ENCODE assay signal across 8 cellular contexts in genomic region chr1:153678519-153679336, GRCh38. TPM values are rescaled to one million over a fixed set of nuclear protein-coding genes. Genes with fewer than 3 reads are reported as not detected.
DNase-seq lines count a peak whose midpoint lies in the region; ATAC-seq and TF ChIP-seq lines count a peak whose summit lies in the region.

Gene NPR1, plus strand, starts transcription at chr1:153678688. Its CDS starts 421 bp downstream, at chr1:153679109.

- DNase-seq in CD4-positive, alpha-beta T cell: peak in 3 of 10 experiments; percentile 6 to 12 (median 7)
- peak; percentile 27 for DNase-seq in activated CD4-positive, alpha-beta memory T cell treated with anti-CD3 and anti-CD28 coated beads for 36 hours
- DNase-seq in fibroblast of lung (ENCODE audit: low read depth in 2 of 2) (peak in 1 of 2 donors; percentile 34), pons (ENCODE audit: low spot score) (no peak), HuH-7 (ENCODE audit: low spot score) (no peak), NCI-H2029 treated with DMSO at 0.1 percent for 48 hours (lab: John Stamatoyannopoulos, UW) (no peak)
- DNase-seq in natural killer cell treated with Interleukin-12 subunit alpha and Interleukin-12 subunit beta and Interleukin-15 and Interleukin-18, amount 100 ng/mL, for 72 hours (ENCODE audit: low spot score): no peak

- peaks cover 8% of the 10 kb centered on the region for H3K4me1 ChIP-seq in fibroblast of lung (ENCODE audit: control insufficient read depth, extremely low read depth, insufficient read depth, low read length)

- no peak within 1 kb of the TSS for H3K27ac Mint-ChIP-seq in CD4-positive, alpha-beta T cell
- no peak within 1 kb of the TSS for H3K27ac Mint-ChIP-seq in activated CD4-positive, alpha-beta memory T cell treated with anti-CD3 and anti-CD28 coated beads for 36 hours
- H3K27ac Mint-ChIP-seq in natural killer cell treated with Interleukin-12 subunit alpha and Interleukin-12 subunit beta and Interleukin-15 and Interleukin-18, amount 100 ng/mL, for 72 hours: peak within 1 kb of the TSS in 1 of 2 donors; percentile 2

- H3K4me3 ChIP-seq in fibroblast of lung (replicated peaks in 1 of 4; ENCODE audit: control extremely low read depth in 1 of 4, insufficient read depth in 1 of 4, low read depth in 3 of 4, low read length in 4 of 4): peak within 1 kb of the TSS; percentile 31 to 50 (median 36)

- H3K27me3 Mint-ChIP-seq in CD4-positive, alpha-beta T cell: peaks cover 62% of the 10 kb centered on the region
- H3K27me3 Mint-ChIP-seq in activated CD4-positive, alpha-beta memory T cell treated with anti-CD3 and anti-CD28 coated beads for 36 hours: peaks cover 41% of the 10 kb centered on the region
- H3K27me3 Mint-ChIP-seq in natural killer cell treated with Interleukin-12 subunit alpha and Interleukin-12 subunit beta and Interleukin-15 and Interleukin-18, amount 100 ng/mL, for 72 hours: peaks cover 49 to 50% of the 10 kb centered on the region in 2 donors

- H3K9ac ChIP-seq in fibroblast of lung (ENCODE audit: insufficient read depth, low read length): peak within 1 kb of the TSS; percentile 8

- CTCF ChIA-PET in CD4-positive, alpha-beta T cell (lab: Charles Lee): interaction anchor here (1.0 to 1.4 kb wide), 3 partner anchors 19 to 146 kb away, joined by 3 to 12 read pairs (median 3); no protein-coding TSS in a partner anchor
- CTCF ChIA-PET in activated CD4-positive, alpha-beta memory T cell treated with anti-CD3 and anti-CD28 coated beads for 36 hours (lab: Charles Lee): interaction anchor here (0.8 to 1.9 kb wide), 12 partner anchors 28 to 307 kb away, joined by 3 to 8 read pairs (median 4); partner anchors contain the start of genes INTS3 and SLC27A3

- peaks cover 35% of the 10 kb centered on the region for H3K27me3 ChIP-seq in CD4-positive, alpha-beta T cell (ENCODE audit: control insufficient read depth, insufficient read depth, low read length)
- H3K27me3 ChIP-seq in fibroblast of lung (ENCODE audit: control insufficient read depth, insufficient read depth, low read length): peaks cover 37% of the 10 kb centered on the region

- H3K27ac ChIP-seq in CD4-positive, alpha-beta T cell (ENCODE audit: low read depth, low read length): no peak within 1 kb of the TSS
- H3K27ac ChIP-seq in fibroblast of lung (ENCODE audit: insufficient read depth, low read length): no peak within 1 kb of the TSS

- H3K36me3 Mint-ChIP-seq in CD4-positive, alpha-beta T cell (ENCODE audit: low read depth): no peaks in the 10 kb centered on the region
- no peaks in the 10 kb centered on the region for H3K36me3 Mint-ChIP-seq in activated CD4-positive, alpha-beta memory T cell treated with anti-CD3 and anti-CD28 coated beads for 36 hours
- no peaks in the 10 kb centered on the region for H3K36me3 Mint-ChIP-seq in natural killer cell treated with Interleukin-12 subunit alpha and Interleukin-12 subunit beta and Interleukin-15 and Interleukin-18, amount 100 ng/mL, for 72 hours

- peaks cover 20% of the 10 kb centered on the region for H3K4me1 Mint-ChIP-seq in CD4-positive, alpha-beta T cell (ENCODE audit: low read depth)
- peaks cover 19% of the 10 kb centered on the region for H3K4me1 Mint-ChIP-seq in activated CD4-positive, alpha-beta memory T cell treated with anti-CD3 and anti-CD28 coated beads for 36 hours (ENCODE audit: low read depth)
- H3K4me1 Mint-ChIP-seq in natural killer cell treated with Interleukin-12 subunit alpha and Interleukin-12 subunit beta and Interleukin-15 and Interleukin-18, amount 100 ng/mL, for 72 hours (ENCODE audit: low read depth in 2 of 2): peaks cover 21 to 22% of the 10 kb centered on the region in 2 donors

- no peaks in the 10 kb centered on the region for H3K9me3 ChIP-seq in CD4-positive, alpha-beta T cell (ENCODE audit: control insufficient read depth, low read length)
- H3K9me3 ChIP-seq in fibroblast of lung (ENCODE audit: control insufficient read depth, insufficient read depth, low read depth, low read length): no peaks in the 10 kb centered on the region

- H3K4me2 ChIP-seq in fibroblast of lung (ENCODE audit: extremely low read depth, insufficient read depth, low read length): peak within 1 kb of the TSS; percentile 75

- no peaks in the 10 kb centered on the region for H4K20me1 ChIP-seq in fibroblast of lung (ENCODE audit: control insufficient read depth, extremely low read depth, insufficient read depth, low read length)

- H2AFZ ChIP-seq in fibroblast of lung (ENCODE audit: low read length): peak within 1 kb of the TSS; percentile 21

- H3K9me3 Mint-ChIP-seq in CD4-positive, alpha-beta T cell: no peaks in the 10 kb centered on the region
- H3K9me3 Mint-ChIP-seq in activated CD4-positive, alpha-beta memory T cell treated with anti-CD3 and anti-CD28 coated beads for 36 hours: no peaks in the 10 kb centered on the region
- H3K9me3 Mint-ChIP-seq in natural killer cell treated with Interleukin-12 subunit alpha and Interleukin-12 subunit beta and Interleukin-15 and Interleukin-18, amount 100 ng/mL, for 72 hours: no peaks in the 10 kb centered on the region

- no peaks in the 10 kb centered on the region for H3K36me3 ChIP-seq in fibroblast of lung (ENCODE audit: control insufficient read depth, insufficient read depth, low read length)

- H3K4me3 Mint-ChIP-seq in CD4-positive, alpha-beta T cell: peak within 1 kb of the TSS; percentile 92
- peak within 1 kb of the TSS; percentile 67 for H3K4me3 Mint-ChIP-seq in activated CD4-positive, alpha-beta memory T cell treated with anti-CD3 and anti-CD28 coated beads for 36 hours
- peak within 1 kb of the TSS; percentile 85 for H3K4me3 Mint-ChIP-seq in natural killer cell treated with Interleukin-12 subunit alpha and Interleukin-12 subunit beta and Interleukin-15 and Interleukin-18, amount 100 ng/mL, for 72 hours

- TF ChIP-seq CTCF in CD4-positive, alpha-beta T cell (IDR thresholded peaks at IDR 0.05): no peak
- TF ChIP-seq CTCF in fibroblast of lung (conservative IDR thresholded peaks at IDR 0.05 in 1 of 2, IDR thresholded peaks at IDR 0.05 in 1 of 2; ENCODE audit: low read depth in 1 of 2, low read length in 2 of 2): no peak

- POLR2A ChIA-PET in CD4-positive, alpha-beta T cell (lab: Charles Lee): interaction anchor here (1.4 to 2.7 kb wide), 2 partner anchors 45 to 49 kb away, joined by 4 to 12 read pairs; partner anchors contain the start of genes CHTOP and INTS3
- POLR2A ChIA-PET in activated CD4-positive, alpha-beta memory T cell treated with anti-CD3 and anti-CD28 coated beads for 36 hours (lab: Charles Lee): interaction anchor here (0.7 kb wide), 1 partner anchor 307 kb away, joined by 3 read pairs; no protein-coding TSS in a partner anchor

- no peaks in the 10 kb centered on the region for H3K79me2 ChIP-seq in fibroblast of lung (ENCODE audit: control insufficient read depth, insufficient read depth, low read length)

- intact Hi-C loops in CD4-positive, alpha-beta T cell (cut with DNase I, micrococcal nuclease): loop anchor here in 1 of 2 experiments (1.0 to 10.0 kb wide), 3 partner anchors 74 to 306 kb away; partner anchors contain the start of gene GATAD2B
- intact Hi-C loops in activated CD4-positive, alpha-beta memory T cell treated with anti-CD3 and anti-CD28 coated beads for 36 hours (cut with micrococcal nuclease): loop anchor here (2.0 kb wide), 1 partner anchor 96 kb away; the partner anchor contains the start of gene SLC27A3

- peak; percentile 51 for ATAC-seq in CD4-positive, alpha-beta T cell (ENCODE audit: poor library complexity)
- peak; percentile 18 for ATAC-seq in HG03354 (IDR thresholded peaks at IDR 0.05; ENCODE audit: poor library complexity, severe bottlenecking, unreplicated experiment)
- ATAC-seq in natural killer cell treated with Interleukin-12 subunit alpha and Interleukin-12 subunit beta and Interleukin-15 and Interleukin-18, amount 100 ng/mL, for 72 hours: peak; percentile 33 to 37

RNA-seq across cellular contexts. Expression of gene NPR1, which starts in this region (rescaled TPM):
- not detected for total RNA-seq in CD4-positive, alpha-beta T cell
- under 1 TPM; 0.05 to 0.07 TPM for total RNA-seq in activated CD4-positive, alpha-beta memory T cell treated with anti-CD3 and anti-CD28 coated beads for 36 hours
- 0.66 and 2.1 TPM in 2 replicates for total RNA-seq in fibroblast of lung
- 0.14 and 0.60 TPM in 2 replicates for polyA plus RNA-seq in fibroblast of lung
- polyA plus RNA-seq in fibroblast of lung (2012): 0.26 and 0.93 TPM in 2 replicates
- polyA minus RNA-seq in fibroblast of lung (ENCODE audit: low replicate concordance): 0.39 and 3.8 TPM in 2 replicates
- not detected for total RNA-seq in natural killer cell treated with Interleukin-12 subunit alpha and Interleukin-12 subunit beta and Interleukin-15 and Interleukin-18, amount 100 ng/mL, for 72 hours

Comparison
In these comparisons a context has a peak if more than half of its experiments do, and no peak if none do; other contexts are left out.
1. Peak in ATAC-seq in CD4-positive, alpha-beta T cell; RNA of the gene not detected or under 1 TPM.
2. Peak in DNase-seq in activated CD4-positive, alpha-beta memory T cell treated with anti-CD3 and anti-CD28 coated beads for 36 hours; RNA of the gene not detected or under 1 TPM.
3. Peak in ATAC-seq in natural killer cell treated with Interleukin-12 subunit alpha and Interleukin-12 subunit beta and Interleukin-15 and Interleukin-18, amount 100 ng/mL, for 72 hours; RNA of the gene not detected or under 1 TPM.